ENCODE assay signal across 25 cellular contexts in genomic region chr20:62531046-62531838, GRCh38. TPM values are rescaled to one million over a fixed set of nuclear protein-coding genes. Genes with fewer than 3 reads are reported as not detected.
DNase-seq lines count a peak whose midpoint lies in the region; ATAC-seq, FAIRE-seq and TF ChIP-seq lines count a peak whose summit lies in the region.
"Had no signal": no experiment of that assay in that cellular context is flagged by ENCODE, and none has a peak within 500 bp of the region (broad histone marks: within the 10 kb centered on the region; RNA-seq: fewer than 3 reads in every experiment).

No MANE protein-coding gene starts in this region.

- no peaks in the 10 kb centered on the region for H4K20me1 ChIP-seq in HepG2 (ENCODE audit: insufficient read depth, low read length)

- H3K9me3 ChIP-seq in HepG2 (ENCODE audit: low read length) (no peaks in the 10 kb centered on the region), right lobe of liver (no peaks in the 10 kb centered on the region), WERI-Rb-1 (ENCODE audit: severe bottlenecking) (no peaks in the 10 kb centered on the region)
- H3K9me3 ChIP-seq: HAP-1 had no signal

- H3K36me3 ChIP-seq in HepG2 (replicated peaks in 1 of 2; ENCODE audit: control insufficient read depth in 1 of 2, insufficient read depth in 2 of 2, low read length in 2 of 2) (no peaks in the 10 kb centered on the region), right lobe of liver (no peaks in the 10 kb centered on the region), WERI-Rb-1 (no peaks in the 10 kb centered on the region)
- H3K36me3 ChIP-seq: HAP-1 had no signal

- H3K27me3 ChIP-seq in HepG2 (ENCODE audit: control insufficient read depth in 1 of 2, insufficient read depth in 2 of 2, low read length in 2 of 2), result peaks cover 27 to 86% of the 10 kb centered on the region in 2 experiments
- no peaks in the 10 kb centered on the region for H3K27me3 ChIP-seq in right lobe of liver
- no peaks in the 10 kb centered on the region for H3K27me3 ChIP-seq in WERI-Rb-1 (ENCODE audit: insufficient read depth, low read depth, severe bottlenecking)

- H3K4me1 ChIP-seq in HepG2 (ENCODE audit: insufficient read depth, low read length), result peaks cover 26% of the 10 kb centered on the region
- H3K4me1 ChIP-seq in right lobe of liver, result no peaks in the 10 kb centered on the region
- H3K4me1 ChIP-seq: HAP-1 had no signal

- in situ Hi-C loops in HepG2 (cut with HindIII; ENCODE audit: extremely low pct_ligation_motif_present, low pct_unique_long_range_greater_than_20kb), result no loop called here

- no peaks in the 10 kb centered on the region; the same call in 1 of the 2 replicates for H3K4me1 Mint-ChIP-seq in WTC11
- peaks cover 32% of the 10 kb centered on the region for H3K4me1 Mint-ChIP-seq in nephron
- H3K4me1 Mint-ChIP-seq: CD4-positive, CD25-positive, alpha-beta regulatory T cell had no signal

- intact Hi-C loops in HepG2 (cut with micrococcal nuclease; ENCODE audit: unreplicated experiment) (no loop called here), right lobe of liver (cut with DNase I) (no loop called here)

- no peak for TF ChIP-seq CTCF in HepG2 (CRISPR knock-in tag; IDR thresholded peaks at IDR 0.05)
- TF ChIP-seq CTCF in right lobe of liver (IDR thresholded peaks at IDR 0.05), result no peak
- TF ChIP-seq CTCF in WTC11 (IDR thresholded peaks at IDR 0.05), result no peak
- TF ChIP-seq CTCF in nephron (IDR thresholded peaks at IDR 0.05; ENCODE audit: unreplicated experiment in 3 of 3), result no peak
- no peak for TF ChIP-seq CTCF in GM10266 (IDR thresholded peaks at IDR 0.05; ENCODE audit: control insufficient read depth, insufficient read depth, low read depth, missing control alignments)
- no peak for TF ChIP-seq CTCF in WERI-Rb-1 (IDR thresholded peaks at IDR 0.05; ENCODE audit: low read depth, low read length)

- H3K36me3 Mint-ChIP-seq in WTC11 (no peaks in the 10 kb centered on the region), nephron (ENCODE audit: low read depth) (no peaks in the 10 kb centered on the region)
- H3K36me3 Mint-ChIP-seq: CD4-positive, CD25-positive, alpha-beta regulatory T cell had no signal

- CTCF ChIA-PET in HepG2 (lab: Yijun Ruan, JAX; ENCODE audit: low intra/inter-chr PET ratio, low total read pairs), result no interaction called here
- CTCF ChIA-PET in WTC11 (lab: Charles Lee), result interaction anchor here (1.5 kb wide), 1 partner anchor 8 kb away, joined by 6 read pairs; no protein-coding TSS in a partner anchor

- WGBS in HepG2 (ENCODE audit: low lambda C conversion rate), result 36% methylated on average over 19 of the region's 23 CpGs
- WGBS in right lobe of liver (ENCODE audit: insufficient coverage, low coverage, low lambda C conversion rate, missing lambda C conversion rate), result 79% methylated on average over 4 of the region's 23 CpGs

- H2AFZ ChIP-seq in HepG2 (ENCODE audit: low read length), result no peak overlapping the region
- H2AFZ ChIP-seq: GM23338 had no signal

- POLR2A ChIA-PET in HepG2 (lab: Yijun Ruan, JAX) (no interaction called here), WTC11 (lab: Charles Lee) (no interaction called here)

- H3K27ac ChIP-seq in HepG2 (ENCODE audit: extremely low read length, insufficient read depth, low read length) (no peak overlapping the region), right lobe of liver (no peak overlapping the region), WERI-Rb-1 (no peak overlapping the region)
- H3K27ac ChIP-seq: RWPE1 had no signal

- TF ChIP-seq POLR2A in HepG2 (IDR thresholded peaks at IDR 0.05; ENCODE audit: insufficient read depth in 1 of 2, low read depth in 2 of 2, low read length in 2 of 2) (no peak), right lobe of liver (IDR thresholded peaks at IDR 0.05) (no peak)

- H3K4me3 Mint-ChIP-seq in WTC11 (no peak overlapping the region), nephron (no peak overlapping the region)
- H3K4me3 Mint-ChIP-seq: CD4-positive, CD25-positive, alpha-beta regulatory T cell; GM23338; HFFc6 had no signal

- BruUV-seq in HepG2 (replicated peaks; lab: Mats Ljungman, UMichigan), result no TSS peak

- TF ChIP-seq EP300 in HepG2 (IDR thresholded peaks at IDR 0.05; ENCODE audit: low read depth in 2 of 2, low read length in 2 of 2) (no peak), HepG2 (CRISPR knock-in tag; IDR thresholded peaks at IDR 0.05; ENCODE audit: borderline replicate concordance) (no peak)

- DNase-seq in HepG2 (ENCODE audit: low spot score), result no peak
- DNase-seq in right lobe of liver, result no peak
- DNase-seq in WTC11 (ENCODE audit: low spot score), result no peak
- no peak for DNase-seq in DMS79 treated with DMSO at 0.1 percent for 48 hours (lab: John Stamatoyannopoulos, UW)
- no peak for DNase-seq in GM10266 (ENCODE audit: extremely low spot score)
- no peak for DNase-seq in WERI-Rb-1
- DNase-seq: CD4-positive, CD25-positive, alpha-beta regulatory T cell; DMS53; HFFc6; Kasumi-1; NCI-H1105 treated with DMSO at 0.1 percent for 48 hours; NCI-H2029; NCI-H2227 treated with DMSO at 0.1 percent for 48 hours; NCI-H69; SHP77 had no signal

- no peak overlapping the region for H3K9ac ChIP-seq in HepG2 (ENCODE audit: insufficient read depth, low read depth, low read length)

- no peak overlapping the region for H3K4me2 ChIP-seq in HepG2 (ENCODE audit: low read depth, low read length)
- H3K4me2 ChIP-seq: GM23338 had no signal

- H3K4me3 ChIP-seq in HepG2 (replicated peaks in 1 of 3; ENCODE audit: insufficient read depth in 1 of 3, low read depth in 2 of 3, low read length in 3 of 3), result no peak overlapping the region
- no peak overlapping the region for H3K4me3 ChIP-seq in right lobe of liver
- H3K4me3 ChIP-seq in WERI-Rb-1 (ENCODE audit: low read depth, low read length), result no peak overlapping the region
- H3K4me3 ChIP-seq: GM12878, GM23338, HAP-1 had no signal

- H3K27me3 Mint-ChIP-seq in WTC11 (ENCODE audit: low read depth) (no peaks in the 10 kb centered on the region), nephron (ENCODE audit: low read depth) (peaks cover 21% of the 10 kb centered on the region)

- TF ChIP-seq RAD21 in HepG2 (CRISPR knock-in tag; IDR thresholded peaks at IDR 0.05), result no peak

- H3K79me2 ChIP-seq in HepG2 (ENCODE audit: insufficient read depth, low read length), result no peaks in the 10 kb centered on the region

- FAIRE-seq in HepG2 (lab: Jason Lieb, UNC), result no peak
- FAIRE-seq: G401.6, GM12878 had no signal

- no peaks in the 10 kb centered on the region for H3K9me3 Mint-ChIP-seq in WTC11
- no peaks in the 10 kb centered on the region for H3K9me3 Mint-ChIP-seq in nephron
- H3K9me3 Mint-ChIP-seq: GM23338, HFFc6 had no signal

- no peak for ATAC-seq in HepG2
- ATAC-seq in right lobe of liver, result no peak
- no peak for ATAC-seq in WTC11
- ATAC-seq: GM12878, GM23338, Panc1 had no signal

- H3K27ac Mint-ChIP-seq in WTC11, result peak overlapping the region; percentile 76; the same call in 1 of the 2 replicates
- peak overlapping the region; percentile 26 to 68 (median 49) for H3K27ac Mint-ChIP-seq in nephron
- H3K27ac Mint-ChIP-seq: CD4-positive, CD25-positive, alpha-beta regulatory T cell; GM23338; HFFc6 had no signal

TF ChIP-seq in HepG2, 621 proteins besides CTCF, POLR2A, EP300 and RAD21 (continues in another document):
- TF ChIP-seq TCF7L2 (IDR thresholded peaks at IDR 0.05; ENCODE audit: low read depth, low read length) (no peak), ZFP36 (IDR thresholded peaks at IDR 0.05; ENCODE audit: borderline replicate concordance, low read depth, low read length, partially characterized antibody) (no peak)

RNA-seq across cellular contexts. Expression of gene GATA5, which starts 55.4 kb away (rescaled TPM):
- total RNA-seq in HepG2 (2016; rRNA removed; fragmentation: Illumina TruSeq; extraction: Trizol) (0.20 and 0.39 TPM in 2 replicates), right lobe of liver (under 1 TPM; 0.12 to 0.56 (median 0.26) TPM), WTC11 (2021) (1.4 to 2.3 TPM (median 1.6 TPM) in 3 replicates)
- total RNA-seq in HepG2 (2016; cell fraction: cytosol; rRNA removed; fragmentation: Illumina TruSeq; extraction: Trizol; ENCODE audit: low read depth), result 0.09 and 0.10 TPM in 2 replicates
- 0.10 and 0.32 TPM in 2 replicates for total RNA-seq in HepG2 (2016; cell fraction: insoluble cytoplasmic fraction; rRNA removed; fragmentation: Illumina TruSeq; extraction: Trizol)
- 0.31 and 0.65 TPM in 2 replicates for total RNA-seq in HepG2 (2016; cell fraction: membrane; rRNA removed; fragmentation: Illumina TruSeq; extraction: Trizol)
- total RNA-seq in HepG2 (2016; cell fraction: nucleus; rRNA removed; fragmentation: Illumina TruSeq; extraction: Trizol), result 0.19 and 0.22 TPM in 2 replicates
- polyA plus RNA-seq in HepG2 (2011; rRNA removed), result 0.12 and 0.18 TPM in 2 replicates
- polyA plus RNA-seq in HepG2 (2011; cell fraction: cytosol; rRNA removed), result 0.10 and 0.19 TPM in 2 replicates
- polyA plus RNA-seq in HepG2 (2011; cell fraction: nucleus; rRNA removed), result 0.09 and 0.27 TPM in 2 replicates
- polyA plus RNA-seq in HepG2 (2012), result 0.05 and 0.16 TPM in 2 replicates
- 0.26 and 0.33 TPM in 2 replicates for polyA plus RNA-seq in HepG2 (2016; cell fraction: cytosol; fragmentation: Illumina TruSeq; extraction: Trizol; ENCODE audit: low read depth)
- polyA plus RNA-seq in HepG2 (2016; cell fraction: insoluble cytoplasmic fraction; fragmentation: Illumina TruSeq; extraction: Trizol; ENCODE audit: low read depth), result 0.29 and 0.56 TPM in 2 replicates
- 0.41 and 0.42 TPM in 2 replicates for polyA plus RNA-seq in HepG2 (2016; cell fraction: membrane; fragmentation: Illumina TruSeq; extraction: Trizol; ENCODE audit: low read depth)
- polyA plus RNA-seq in HepG2 (2016; cell fraction: nucleus; fragmentation: Illumina TruSeq; extraction: Trizol; ENCODE audit: insufficient read depth, low read depth), result 0.41 and 0.80 TPM in 2 replicates
- polyA minus RNA-seq in HepG2 (2011; rRNA and poly(A)+ RNA removed; ENCODE audit: low replicate concordance), result 0.18 TPM in 1 of 2 replicates, not detected in the other
- not detected in 2 replicates for polyA minus RNA-seq in HepG2 (2011; cell fraction: cytosol; rRNA and poly(A)+ RNA removed)
- polyA minus RNA-seq in HepG2 (2011; cell fraction: nucleus; rRNA and poly(A)+ RNA removed), result not detected in 2 replicates
- total RNA-seq: CD4-positive, CD25-positive, alpha-beta regulatory T cell; GM12878; HFFc6; MCF 10A; OCI-LY7 had no signal
- polyA plus RNA-seq: BJ; CD4-positive, CD25-positive, alpha-beta regulatory T cell; GM12878 had no signal
